ENCODE assay signal across 1 cellular context in the genomic region with DNA sequence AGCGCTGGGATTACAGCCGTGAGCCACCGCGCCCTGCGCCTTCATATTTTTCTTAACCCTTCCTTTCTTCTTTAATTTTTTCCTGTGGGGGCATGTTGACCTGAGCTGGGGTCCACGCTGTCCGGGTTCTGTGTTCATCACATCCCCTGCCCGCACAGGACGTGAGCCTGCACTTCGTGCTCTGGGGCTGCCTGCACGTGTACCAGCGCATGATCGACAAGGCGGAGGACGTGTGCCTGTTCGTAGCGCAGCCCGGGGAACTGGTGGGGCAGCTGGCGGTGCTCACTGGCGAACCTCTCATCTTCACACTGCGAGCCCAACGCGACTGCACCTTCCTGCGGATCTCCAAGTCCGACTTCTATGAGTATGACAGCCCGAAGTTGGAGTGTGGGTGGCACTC.
TF ChIP-seq lines count a peak whose summit lies in the region.

No MANE protein-coding gene starts in this region.

TF ChIP-seq in H1, 55 proteins besides CTCF, POLR2A, EP300 and RAD21:
- no peak for TF ChIP-seq SAP30 (IDR thresholded peaks at IDR 0.05; ENCODE audit: insufficient read depth, insufficient replicate concordance, low read length)
- no peak for TF ChIP-seq ZNF274 (IDR thresholded peaks at IDR 0.05; ENCODE audit: borderline replicate concordance, extremely low read depth, low read length)
- no peak for TF ChIP-seq GTF2F1 (IDR thresholded peaks at IDR 0.05; ENCODE audit: borderline replicate concordance, low read depth, low read length)
- TF ChIP-seq EGR1 (IDR thresholded peaks at IDR 0.05; ENCODE audit: borderline replicate concordance, low read depth, low read length), result no peak
